In the genomic region with DNA sequence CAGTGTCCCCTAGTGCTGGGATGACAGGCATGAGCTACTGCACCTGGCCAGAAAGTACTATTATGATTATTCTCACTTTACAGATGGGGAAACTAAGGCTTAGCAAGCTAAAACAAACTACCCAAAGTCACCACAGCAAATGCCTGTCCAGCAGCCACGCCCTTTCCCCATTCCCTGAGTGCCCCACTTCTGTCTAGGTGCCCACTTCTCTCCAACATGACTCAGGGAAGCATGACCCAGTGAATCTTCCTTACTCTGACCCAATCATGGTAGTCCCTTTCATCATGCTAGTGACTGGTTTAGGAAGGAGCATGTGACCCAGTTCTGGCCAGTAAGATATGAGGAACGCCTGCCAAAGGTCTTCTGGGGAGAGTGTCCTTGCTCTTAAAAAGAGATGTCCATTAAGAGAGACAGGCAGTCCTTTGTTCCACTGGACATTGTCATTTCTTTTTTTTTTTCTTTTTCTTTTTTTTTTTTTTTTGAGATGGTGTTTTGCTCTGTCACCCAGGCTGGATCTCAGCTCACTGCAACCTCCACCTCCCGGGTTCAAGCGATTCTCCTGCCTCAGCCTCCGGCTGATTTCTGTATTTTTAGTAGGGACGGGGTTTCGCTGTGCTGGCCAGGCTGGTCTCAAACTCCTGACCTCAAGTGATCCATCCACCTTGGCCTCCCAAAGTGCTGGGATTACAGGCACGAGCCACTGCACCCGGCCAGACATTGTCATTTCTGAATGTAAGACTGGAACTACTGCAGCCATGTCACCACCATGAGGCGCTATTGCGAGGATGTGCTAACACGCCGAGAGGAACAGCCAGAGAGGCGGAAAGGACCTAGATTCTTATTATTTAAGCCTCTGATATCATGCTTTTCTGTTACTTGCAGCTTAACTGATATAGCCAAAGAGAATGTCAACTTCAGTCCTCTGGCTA, we compare ENCODE assay signal across 13 cellular contexts. TPM values are rescaled to one million over a fixed set of nuclear protein-coding genes. Genes with fewer than 3 reads are reported as not detected.
A peak's percentile ranks its signal among the peaks of the same experiment; 100 is the strongest.
DNase-seq lines count a peak whose midpoint lies in the region; ATAC-seq and TF ChIP-seq lines count a peak whose summit lies in the region.
"Had no signal": no experiment of that assay in that cellular context is flagged by ENCODE, and none has a peak within 500 bp of the region (broad histone marks: within the 10 kb centered on the region; RNA-seq: fewer than 3 reads in every experiment).

No MANE protein-coding gene starts in this region.

- no peaks in the 10 kb centered on the region for H3K9me2 ChIP-seq in OCI-LY1 (ENCODE audit: low read depth, low read length)

- no peak overlapping the region for H2AFZ ChIP-seq in OCI-LY1 (ENCODE audit: low read length)

- peak; percentile 59 for DNase-seq in CD1c-positive myeloid dendritic cell (ENCODE audit: extremely low spot score)
- DNase-seq in fibroblast of mammary gland (ENCODE audit: low read depth): peak; percentile 49
- no peak for DNase-seq in NCI-H524 treated with DMSO at 0.1 percent for 48 hours (lab: John Stamatoyannopoulos, UW)
- DNase-seq in DMS153 (lab: John Stamatoyannopoulos, UW): no peak
- DNase-seq: activated CD4-positive, alpha-beta T cell treated with anti-CD3 and anti-CD28 coated beads for 4 hours; activated naive CD8-positive, alpha-beta T cell treated with anti-CD3 and anti-CD28 coated beads, Interleukin-2, amount 10 ng/mL, durations not matched to agents 7 days and 5 days; Kasumi-1; kidney glomerular epithelial cell had no signal

- TF ChIP-seq CTCF in GM12873 (IDR thresholded peaks at IDR 0.05; ENCODE audit: insufficient read depth, low read depth, low read length, missing control alignments) (peak; percentile 44), OCI-LY1 (IDR thresholded peaks at IDR 0.05; ENCODE audit: low read length) (peak; percentile 73), fibroblast of mammary gland (conservative IDR thresholded peaks at IDR 0.05; ENCODE audit: control insufficient read depth, insufficient read depth, low read depth, low read length) (no peak)

- no peaks in the 10 kb centered on the region for H3K9me3 ChIP-seq in OCI-LY1 (ENCODE audit: low read length)
- H3K9me3 ChIP-seq: prostate gland had no signal

- H3F3A ChIP-seq in OCI-LY1 (ENCODE audit: insufficient read depth, low read length): no peaks in the 10 kb centered on the region

- H3K9ac ChIP-seq in OCI-LY1 (ENCODE audit: low read length): no peak overlapping the region

- H3K36me3 ChIP-seq in OCI-LY1 (ENCODE audit: insufficient read depth, low read length): no peaks in the 10 kb centered on the region; the same call in 1 of the 2 replicates
- H3K36me3 ChIP-seq: prostate gland had no signal

- no peak overlapping the region for H3K27ac ChIP-seq in OCI-LY1 (ENCODE audit: low read depth, low read length, poor library complexity, severe bottlenecking)
- H3K27ac ChIP-seq: prostate gland had no signal

- no peaks in the 10 kb centered on the region for H4K20me1 ChIP-seq in OCI-LY1 (ENCODE audit: insufficient read depth, low read length)

- peaks cover 10% of the 10 kb centered on the region for H3K4me1 ChIP-seq in OCI-LY1 (ENCODE audit: insufficient read depth, low read length, severe bottlenecking)
- H3K4me1 ChIP-seq: prostate gland had no signal

- no peaks in the 10 kb centered on the region for H3K27me3 ChIP-seq in OCI-LY1 (ENCODE audit: insufficient read depth, low read length)

- H3K4me3 ChIP-seq in OCI-LY1 (ENCODE audit: low read depth, low read length, poor library complexity, severe bottlenecking) (no peak overlapping the region), fibroblast of mammary gland (ENCODE audit: control insufficient read depth, low read depth, low read length) (no peak overlapping the region)
- H3K4me3 ChIP-seq: prostate gland had no signal

- ATAC-seq in esophagus mucosa (no peak), GM21515 (IDR thresholded peaks at IDR 0.05; ENCODE audit: unreplicated experiment) (no peak)

- H3K79me2 ChIP-seq in OCI-LY1 (ENCODE audit: insufficient read depth, low read length): no peaks in the 10 kb centered on the region

- H3K4me2 ChIP-seq in OCI-LY1 (ENCODE audit: low read length): no peak overlapping the region

RNA-seq across cellular contexts. Expression of gene MEGF11, which starts 19.8 kb away (rescaled TPM):
- total RNA-seq in esophagus mucosa: not detected
- total RNA-seq: activated naive CD8-positive, alpha-beta T cell treated with anti-CD3 and anti-CD28 coated beads, Interleukin-2, amount 10 ng/mL, durations not matched to agents 7 days and 5 days; prostate gland had no signal

RNA-seq across cellular contexts. Expression of gene DIS3L, which starts 59.6 kb away (rescaled TPM):
- 13.7 TPM for total RNA-seq in esophagus mucosa

Comparison
In these comparisons a context has a peak if more than half of its experiments do, and no peak if none do; other contexts are left out.
1. DNase-seq: peak in CD1c-positive myeloid dendritic cell (single experiment) and fibroblast of mammary gland (single experiment); none in NCI-H524 treated with DMSO at 0.1 percent for 48 hours (single experiment) and DMS153 (single experiment).